ENCODE assay signal across 8 cellular contexts in the genomic region with DNA sequence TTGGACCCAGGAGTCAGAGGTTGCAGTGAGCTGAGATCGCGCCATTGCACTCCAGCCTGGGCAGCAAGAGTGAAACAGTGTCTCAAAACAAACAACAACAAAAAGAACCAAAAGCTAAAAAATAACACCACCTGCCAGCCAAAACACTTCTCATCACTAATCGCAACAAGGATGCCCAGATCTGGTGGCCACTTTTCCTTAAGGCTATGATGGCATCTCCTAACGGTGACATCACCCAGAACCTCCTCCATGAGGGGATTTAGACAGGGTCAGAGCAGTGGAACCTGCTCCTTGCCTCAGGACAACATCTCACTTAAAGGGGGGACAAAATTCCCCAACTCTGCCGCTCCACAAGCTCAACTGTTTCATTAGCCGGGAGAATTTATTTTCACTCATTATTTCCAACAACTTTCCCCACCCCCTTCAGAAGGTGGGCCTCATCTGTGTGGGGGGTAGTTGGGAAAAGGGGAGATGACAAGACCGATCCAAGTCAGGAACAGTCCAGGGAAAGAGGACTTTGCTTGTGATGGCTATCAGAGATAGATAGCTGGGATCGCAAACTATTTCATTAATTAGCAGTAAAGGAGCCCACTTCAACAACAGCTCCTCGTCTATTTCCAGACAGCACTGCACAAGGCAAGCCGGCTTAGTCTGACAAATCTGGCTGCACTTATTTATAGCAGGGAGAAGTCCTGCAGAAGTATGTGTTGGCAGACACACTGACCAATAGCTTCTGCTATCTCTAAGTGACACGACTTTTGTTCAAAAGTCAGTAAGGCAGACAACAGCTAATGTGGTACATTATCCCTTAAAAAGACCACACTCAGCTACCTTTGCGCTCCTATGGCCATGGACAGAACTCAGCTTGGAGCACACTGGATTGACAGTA. TPM values are rescaled to one million over a fixed set of nuclear protein-coding genes. Genes with fewer than 3 reads are reported as not detected.
DNase-seq lines count a peak whose midpoint lies in the region; ATAC-seq lines count a peak whose summit lies in the region.

No MANE protein-coding gene starts in this region.

- H3K9me3 Mint-ChIP-seq in activated naive CD4-positive, alpha-beta T cell treated with anti-CD3 and anti-CD28 coated beads, Interleukin-2, amount 50 U/mL, for 24 hours, result no peaks in the 10 kb centered on the region
- no peaks in the 10 kb centered on the region for H3K9me3 Mint-ChIP-seq in activated naive CD8-positive, alpha-beta T cell treated with anti-CD3 and anti-CD28 coated beads for 36 hours
- H3K9me3 Mint-ChIP-seq in stimulated activated memory B cell treated with anti-CD40 and anti-IgM and Interleukin-4, amounts not matched to agents 10 μg/mL and 1 μg/mL and 100 μg/mL, for 72 hours, result no peaks in the 10 kb centered on the region

- peak overlapping the region; percentile 81 for H3K27ac Mint-ChIP-seq in activated naive CD4-positive, alpha-beta T cell treated with anti-CD3 and anti-CD28 coated beads, Interleukin-2, amount 50 U/mL, for 24 hours
- H3K27ac Mint-ChIP-seq in activated naive CD8-positive, alpha-beta T cell treated with anti-CD3 and anti-CD28 coated beads for 36 hours, result peak overlapping the region; percentile 92
- H3K27ac Mint-ChIP-seq in stimulated activated memory B cell treated with anti-CD40 and anti-IgM and Interleukin-4, amounts not matched to agents 10 μg/mL and 1 μg/mL and 100 μg/mL, for 72 hours, result peak overlapping the region; percentile 93

- WGBS in iPS DF 6.9 (ENCODE audit: insufficient coverage, insufficient read length), result no CpG with 5 or more reads among the region's 12 CpGs

- peak overlapping the region; percentile 96 for H3K4me3 Mint-ChIP-seq in activated naive CD4-positive, alpha-beta T cell treated with anti-CD3 and anti-CD28 coated beads, Interleukin-2, amount 50 U/mL, for 24 hours
- peak overlapping the region; percentile 96 for H3K4me3 Mint-ChIP-seq in activated naive CD8-positive, alpha-beta T cell treated with anti-CD3 and anti-CD28 coated beads for 36 hours
- H3K4me3 Mint-ChIP-seq in stimulated activated memory B cell treated with anti-CD40 and anti-IgM and Interleukin-4, amounts not matched to agents 10 μg/mL and 1 μg/mL and 100 μg/mL, for 72 hours, result peak overlapping the region; percentile 93

- H3K27ac ChIP-seq in iPS DF 6.9 (ENCODE audit: low read length), result no peak overlapping the region

- no peaks in the 10 kb centered on the region for H3K27me3 ChIP-seq in iPS DF 6.9 (ENCODE audit: control insufficient read depth, insufficient read depth, low read length)

- no peaks in the 10 kb centered on the region; the same call in 1 of the 2 replicates for H3K4me1 ChIP-seq in iPS DF 6.9 (ENCODE audit: control insufficient read depth, insufficient read depth, low read length)

- H3K4me1 Mint-ChIP-seq in activated naive CD4-positive, alpha-beta T cell treated with anti-CD3 and anti-CD28 coated beads, Interleukin-2, amount 50 U/mL, for 24 hours, result peaks cover 47% of the 10 kb centered on the region
- H3K4me1 Mint-ChIP-seq in activated naive CD8-positive, alpha-beta T cell treated with anti-CD3 and anti-CD28 coated beads for 36 hours, result peaks cover 45% of the 10 kb centered on the region
- peaks cover 29% of the 10 kb centered on the region for H3K4me1 Mint-ChIP-seq in stimulated activated memory B cell treated with anti-CD40 and anti-IgM and Interleukin-4, amounts not matched to agents 10 μg/mL and 1 μg/mL and 100 μg/mL, for 72 hours

- DNase-seq in activated naive CD4-positive, alpha-beta T cell (lab: John Stamatoyannopoulos, UW), result no peak
- DNase-seq in activated naive CD8-positive, alpha-beta T cell treated with anti-CD3 and anti-CD28 coated beads for 36 hours, result no peak
- DNase-seq in iPS DF 6.9 (ENCODE audit: low read depth, low spot score), result no peak
- no peak for DNase-seq in NCI-H2107 (lab: John Stamatoyannopoulos, UW)
- DNase-seq in DMS79 treated with DMSO at 0.1 percent for 48 hours (lab: John Stamatoyannopoulos, UW), result no peak

- H3K9me3 ChIP-seq in iPS DF 6.9 (ENCODE audit: control insufficient read depth, insufficient read depth, low read length), result no peaks in the 10 kb centered on the region

- H3K36me3 Mint-ChIP-seq in activated naive CD4-positive, alpha-beta T cell treated with anti-CD3 and anti-CD28 coated beads, Interleukin-2, amount 50 U/mL, for 24 hours, result peaks cover 24% of the 10 kb centered on the region
- H3K36me3 Mint-ChIP-seq in activated naive CD8-positive, alpha-beta T cell treated with anti-CD3 and anti-CD28 coated beads for 36 hours, result peaks cover 60% of the 10 kb centered on the region
- peaks cover 57% of the 10 kb centered on the region for H3K36me3 Mint-ChIP-seq in stimulated activated memory B cell treated with anti-CD40 and anti-IgM and Interleukin-4, amounts not matched to agents 10 μg/mL and 1 μg/mL and 100 μg/mL, for 72 hours

- H3K4me3 ChIP-seq in iPS DF 6.9 (ENCODE audit: low read length), result peak overlapping the region; percentile 13; the same call in 1 of the 2 replicates

- peaks cover 26% of the 10 kb centered on the region for H3K36me3 ChIP-seq in iPS DF 6.9 (ENCODE audit: control insufficient read depth, insufficient read depth, low read length)

- no peaks in the 10 kb centered on the region for H3K27me3 Mint-ChIP-seq in activated naive CD4-positive, alpha-beta T cell treated with anti-CD3 and anti-CD28 coated beads, Interleukin-2, amount 50 U/mL, for 24 hours
- H3K27me3 Mint-ChIP-seq in activated naive CD8-positive, alpha-beta T cell treated with anti-CD3 and anti-CD28 coated beads for 36 hours, result no peaks in the 10 kb centered on the region
- no peaks in the 10 kb centered on the region for H3K27me3 Mint-ChIP-seq in stimulated activated memory B cell treated with anti-CD40 and anti-IgM and Interleukin-4, amounts not matched to agents 10 μg/mL and 1 μg/mL and 100 μg/mL, for 72 hours

- ATAC-seq in stimulated activated memory B cell treated with anti-CD40 and anti-IgM and Interleukin-4, amounts not matched to agents 10 μg/mL and 1 μg/mL and 100 μg/mL, for 72 hours, result no peak
- no peak for ATAC-seq in HG02970 (IDR thresholded peaks at IDR 0.05; ENCODE audit: low FRiP score, unreplicated experiment)

RNA-seq across cellular contexts. Expression of a gene that starts 2.6 kb away (rescaled TPM):
- 100 to 1,000 TPM; 445 to 490 TPM for total RNA-seq in activated naive CD8-positive, alpha-beta T cell treated with anti-CD3 and anti-CD28 coated beads for 36 hours
